ENCODE assay signal across 22 cellular contexts in the genomic region with DNA sequence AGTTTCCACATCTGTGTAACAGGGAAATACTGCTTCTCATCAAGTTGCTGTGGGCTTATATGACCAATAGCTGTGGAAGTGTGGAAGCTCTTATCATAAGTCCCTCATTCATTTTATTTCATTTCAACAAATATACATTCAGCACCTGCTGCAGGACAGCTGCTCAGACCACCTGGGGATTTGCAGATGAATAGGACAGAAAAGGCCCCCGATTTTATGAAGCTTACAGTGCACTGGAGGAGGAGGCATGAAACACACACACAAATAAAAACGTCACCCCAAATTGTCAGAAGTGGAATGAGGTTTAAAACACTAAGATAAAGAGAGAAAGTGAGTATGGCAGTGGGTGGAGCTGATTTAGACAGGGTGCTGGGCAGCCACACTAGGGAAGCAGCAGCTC.
"Had no signal": no experiment of that assay in that cellular context is flagged by ENCODE, and none has a peak within 500 bp of the region (broad histone marks: within the 10 kb centered on the region; RNA-seq: fewer than 3 reads in every experiment).

No MANE protein-coding gene starts in this region.

- ATAC-seq: activated CD4-positive, alpha-beta T cell treated with anti-CD3 and anti-CD28 coated beads for 36 hours; activated naive CD4-positive, alpha-beta T cell treated with anti-CD3 and anti-CD28 coated beads, Interleukin-2, amount 50 U/mL, for 72 hours; left colon; stimulated activated naive CD8-positive, alpha-beta T cell treated with anti-CD3 and anti-CD28 coated beads, Interleukin-15, Interleukin-2, amounts not matched to agents 100 U/mL and 50 U/mL, for 24 hours; WTC11 had no signal

- H3K4me3 ChIP-seq: adrenal gland, breast epithelium, coronary artery, tibial artery had no signal

- H3K36me3 ChIP-seq: adrenal gland, breast epithelium, tibial artery had no signal

- H3K27me3 ChIP-seq: adrenal gland, breast epithelium, tibial artery had no signal

- FAIRE-seq: astrocyte, endometrium had no signal

- H3K27ac ChIP-seq: adrenal gland, breast epithelium, coronary artery, tibial artery had no signal

- H3K4me1 ChIP-seq: adrenal gland, breast epithelium, tibial artery had no signal

- H3K9me3 ChIP-seq: adrenal gland, breast epithelium, tibial artery had no signal

- DNase-seq: activated CD4-positive, alpha-beta memory T cell treated with anti-CD3 and anti-CD28 coated beads for 36 hours; activated CD4-positive, alpha-beta T cell treated with anti-CD3 and anti-CD28 coated beads for 36 hours; activated gamma-delta T cell treated with Interleukin-2 at 50 U/mL for 16 hours; activated T-cell treated with anti-CD3 and anti-CD28 coated beads for 4 hours; adrenal gland; erythroblast; glutamatergic neuron; hypothalamus; islet precursor cell; left colon; midbrain; nucleus accumbens; stimulated activated CD4-positive, alpha-beta T cell treated with anti-CD3 and anti-CD28 coated beads, Interleukin-2, amount 100 ng/mL, for 24 hours; stimulated activated naive CD8-positive, alpha-beta T cell treated with anti-CD3 and anti-CD28 coated beads, Interleukin-15, Interleukin-2, amounts not matched to agents 100 U/mL and 50 U/mL, for 24 hours; substantia nigra; tibial artery had no signal
